Comparison of ENCODE assay signal across 1 cellular context in genomic region chr4:74631338-74631737, GRCh38.
TF ChIP-seq lines count a peak whose summit lies in the region.

No MANE protein-coding gene starts in this region.

TF ChIP-seq in GM12878, 131 proteins besides CTCF, POLR2A, EP300 and RAD21 (continued from another document):
- TF ChIP-seq, protein P1, sequence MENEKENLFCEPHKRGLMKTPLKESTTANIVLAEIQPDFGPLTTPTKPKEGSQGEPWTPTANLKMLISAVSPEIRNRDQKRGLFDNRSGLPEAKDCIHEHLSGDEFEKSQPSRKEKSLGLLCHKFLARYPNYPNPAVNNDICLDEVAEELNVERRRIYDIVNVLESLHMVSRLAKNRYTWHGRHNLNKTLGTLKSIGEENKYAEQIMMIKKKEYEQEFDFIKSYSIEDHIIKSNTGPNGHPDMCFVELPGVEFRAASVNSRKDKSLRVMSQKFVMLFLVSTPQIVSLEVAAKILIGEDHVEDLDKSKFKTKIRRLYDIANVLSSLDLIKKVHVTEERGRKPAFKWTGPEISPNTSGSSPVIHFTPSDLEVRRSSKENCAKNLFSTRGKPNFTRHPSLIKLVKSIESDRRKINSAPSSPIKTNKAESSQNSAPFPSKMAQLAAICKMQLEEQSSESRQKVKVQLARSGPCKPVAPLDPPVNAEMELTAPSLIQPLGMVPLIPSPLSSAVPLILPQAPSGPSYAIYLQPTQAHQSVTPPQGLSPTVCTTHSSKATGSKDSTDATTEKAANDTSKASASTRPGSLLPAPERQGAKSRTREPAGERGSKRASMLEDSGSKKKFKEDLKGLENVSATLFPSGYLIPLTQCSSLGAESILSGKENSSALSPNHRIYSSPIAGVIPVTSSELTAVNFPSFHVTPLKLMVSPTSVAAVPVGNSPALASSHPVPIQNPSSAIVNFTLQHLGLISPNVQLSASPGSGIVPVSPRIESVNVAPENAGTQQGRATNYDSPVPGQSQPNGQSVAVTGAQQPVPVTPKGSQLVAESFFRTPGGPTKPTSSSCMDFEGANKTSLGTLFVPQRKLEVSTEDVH (IDR thresholded peaks at IDR 0.05; ENCODE audit: low read depth, partially characterized antibody): no peak
- TF ChIP-seq, protein P2, sequence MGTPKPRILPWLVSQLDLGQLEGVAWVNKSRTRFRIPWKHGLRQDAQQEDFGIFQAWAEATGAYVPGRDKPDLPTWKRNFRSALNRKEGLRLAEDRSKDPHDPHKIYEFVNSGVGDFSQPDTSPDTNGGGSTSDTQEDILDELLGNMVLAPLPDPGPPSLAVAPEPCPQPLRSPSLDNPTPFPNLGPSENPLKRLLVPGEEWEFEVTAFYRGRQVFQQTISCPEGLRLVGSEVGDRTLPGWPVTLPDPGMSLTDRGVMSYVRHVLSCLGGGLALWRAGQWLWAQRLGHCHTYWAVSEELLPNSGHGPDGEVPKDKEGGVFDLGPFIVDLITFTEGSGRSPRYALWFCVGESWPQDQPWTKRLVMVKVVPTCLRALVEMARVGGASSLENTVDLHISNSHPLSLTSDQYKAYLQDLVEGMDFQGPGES (IDR thresholded peaks at IDR 0.05): no peak
- TF ChIP-seq NRF1 (conservative IDR thresholded peaks at IDR 0.05; ENCODE audit: low read depth, low read length): no peak
- TF ChIP-seq SIN3A (IDR thresholded peaks at IDR 0.05; ENCODE audit: low read depth, low read length): no peak
